In the genomic region with DNA sequence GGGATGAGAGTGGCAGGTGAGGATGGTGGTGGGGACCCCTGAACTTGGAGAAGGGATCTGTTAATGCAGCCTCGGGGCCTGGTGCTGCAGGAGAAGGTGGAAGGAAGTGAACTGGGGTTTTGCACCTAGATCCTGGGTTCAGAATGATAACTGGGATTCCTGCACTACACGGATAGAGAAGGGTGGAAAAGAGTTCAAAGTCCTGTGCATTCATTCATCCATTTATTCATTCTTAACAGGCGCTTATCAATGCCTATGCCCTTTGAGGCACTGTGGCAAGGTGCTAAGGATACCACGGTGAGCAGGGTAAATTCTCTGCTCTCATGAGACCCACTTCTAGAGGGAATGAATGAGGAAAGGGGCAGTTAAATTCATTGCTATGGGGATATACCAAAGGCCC, we compare ENCODE assay signal across 1 cellular context.
TF ChIP-seq lines count a peak whose summit lies in the region.

No MANE protein-coding gene starts in this region.

TF ChIP-seq in IMR-90, 13 proteins besides CTCF, POLR2A, EP300 and RAD21 (continued from another document):
- no peak for TF ChIP-seq BHLHE40 (IDR thresholded peaks at IDR 0.05; ENCODE audit: low read depth, low read length)
- TF ChIP-seq CHD1 (IDR thresholded peaks at IDR 0.05; ENCODE audit: low read depth, low read length) = no peak
- no peak for TF ChIP-seq CEBPB (IDR thresholded peaks at IDR 0.05; ENCODE audit: low read depth, low read length)
- TF ChIP-seq, protein P1, sequence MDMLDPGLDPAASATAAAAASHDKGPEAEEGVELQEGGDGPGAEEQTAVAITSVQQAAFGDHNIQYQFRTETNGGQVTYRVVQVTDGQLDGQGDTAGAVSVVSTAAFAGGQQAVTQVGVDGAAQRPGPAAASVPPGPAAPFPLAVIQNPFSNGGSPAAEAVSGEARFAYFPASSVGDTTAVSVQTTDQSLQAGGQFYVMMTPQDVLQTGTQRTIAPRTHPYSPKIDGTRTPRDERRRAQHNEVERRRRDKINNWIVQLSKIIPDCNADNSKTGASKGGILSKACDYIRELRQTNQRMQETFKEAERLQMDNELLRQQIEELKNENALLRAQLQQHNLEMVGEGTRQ (IDR thresholded peaks at IDR 0.05; ENCODE audit: low read depth, low read length) = no peak
- no peak for TF ChIP-seq SMC3 (IDR thresholded peaks at IDR 0.05; ENCODE audit: low read depth, low read length)
- TF ChIP-seq FOS (IDR thresholded peaks at IDR 0.05; ENCODE audit: low read depth, low read length) = no peak
